In the genomic region with DNA sequence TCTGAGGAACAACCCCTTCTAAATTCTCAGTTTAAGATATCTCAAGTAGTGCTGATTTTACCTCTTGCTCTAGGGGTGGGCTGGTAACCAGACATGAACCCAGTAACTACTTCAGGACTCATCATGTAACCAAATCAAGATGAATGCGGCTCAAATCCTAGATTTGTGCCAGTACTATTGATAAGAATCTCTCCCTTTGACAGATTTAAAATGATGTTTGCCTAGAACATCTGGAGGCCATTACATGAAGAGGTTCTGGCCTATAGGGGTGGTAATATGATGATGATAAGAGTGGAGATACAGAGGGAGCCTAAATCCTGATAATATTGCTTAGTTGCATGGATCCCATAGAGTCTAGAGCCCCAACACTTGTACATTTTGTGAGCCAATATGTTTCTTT, we compare ENCODE assay signal across 23 cellular contexts.
"Had no signal": no experiment of that assay in that cellular context is flagged by ENCODE, and none has a peak within 500 bp of the region (broad histone marks: within the 10 kb centered on the region; RNA-seq: fewer than 3 reads in every experiment).

No MANE protein-coding gene starts in this region.

- H3K4me3 ChIP-seq: esophagus squamous epithelium, gastrocnemius medialis, heart right ventricle, left lung, lower lobe of right lung, mucosa of descending colon had no signal

- H3K27ac ChIP-seq: epithelial cell of prostate, esophagus squamous epithelium, gastrocnemius medialis, heart right ventricle, left lung, lower lobe of right lung had no signal

- H3K9me3 ChIP-seq: esophagus squamous epithelium, gastrocnemius medialis, left lung, lower lobe of right lung, mucosa of descending colon had no signal

- ATAC-seq: effector memory CD8-positive, alpha-beta T cell; esophagus mucosa; gastrocnemius medialis; heart right ventricle; left cardiac atrium; left lung; left ventricle myocardium superior; lower lobe of right lung; mucosa of descending colon; naive thymus-derived CD8-positive, alpha-beta T cell had no signal

- H3K36me3 ChIP-seq: esophagus squamous epithelium, gastrocnemius medialis, heart right ventricle, left lung, lower lobe of right lung had no signal

- DNase-seq: cortex of kidney; effector CD8-positive, alpha-beta T cell; effector memory CD8-positive, alpha-beta T cell; endodermal cell; erythroblast; esophagus squamous epithelium; foreskin fibroblast; foreskin melanocyte; gastrocnemius medialis; glutamatergic neuron; head of caudate nucleus; heart right ventricle; hippocampal formation; left cardiac atrium; left lung; left ventricle myocardium superior; lower lobe of right lung; mesenchymal stem cell; mucosa of descending colon; naive B cell; naive thymus-derived CD8-positive, alpha-beta T cell had no signal
